Comparison of ENCODE assay signal across 36 cellular contexts in the genomic region with DNA sequence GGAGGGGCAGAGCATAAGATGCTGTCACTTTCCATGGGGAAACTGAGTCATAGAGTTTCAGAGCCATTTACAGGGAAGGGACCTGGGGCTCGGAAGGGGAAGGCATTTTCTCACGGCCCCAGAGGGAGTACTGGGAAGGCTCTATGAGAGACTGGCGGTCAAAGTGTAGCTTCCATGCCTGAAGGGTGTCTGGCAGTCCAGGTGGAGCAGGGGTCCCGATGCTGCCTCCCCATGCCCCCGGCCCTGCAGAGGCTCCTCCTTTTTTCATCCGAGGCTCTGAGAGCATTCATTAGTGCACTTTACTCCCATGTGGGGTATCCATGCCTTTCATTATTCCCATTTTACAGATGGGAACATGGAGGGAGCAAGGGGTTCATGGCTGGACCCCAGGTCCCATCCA.
"Had no signal": no experiment of that assay in that cellular context is flagged by ENCODE, and none has a peak within 500 bp of the region (broad histone marks: within the 10 kb centered on the region; RNA-seq: fewer than 3 reads in every experiment).

No MANE protein-coding gene starts in this region.

- H3K27ac Mint-ChIP-seq: activated B cell treated with CpG ODN at 0.5 μM for 24 hours; activated CD8-positive, alpha-beta T cell treated with anti-CD3 and anti-CD28 coated beads for 36 hours; activated naive CD4-positive, alpha-beta T cell treated with anti-CD3 and anti-CD28 coated beads for 36 hours; activated naive CD4-positive, alpha-beta T cell treated with anti-CD3 and anti-CD28 coated beads, Interleukin-2, amount 50 U/mL, for 24 hours; activated naive CD8-positive, alpha-beta T cell treated with anti-CD3 and anti-CD28 coated beads for 36 hours; activated naive CD8-positive, alpha-beta T cell treated with anti-CD3 and anti-CD28 coated beads, Interleukin-2, amount 50 U/mL, for 24 hours; activated T-helper 1 cell treated with anti-CD3 and anti-CD28 coated beads, Interleukin-12 subunit alpha, Interleukin-12 subunit beta, Interleukin-2, Interleukin-4 antibody, amounts not matched to agents 30 ng/mL and 10 ng/mL and 1 ng/mL, durations not matched to agents 14 hours and 24 hours and 36 hours; activated T-helper 2 cell treated with anti-CD3 and anti-CD28 coated beads, Interferon-gamma antibody, Interleukin-2, Interleukin-4, amounts not matched to agents 10 μg/mL and 5 μg/mL and 100 μg/mL, durations not matched to agents 14 hours and 24 hours and 36 hours; T-helper 17 cell; T-helper 2 cell treated with Interferon-gamma antibody and Interleukin-4, amounts not matched to agents 5 μg/mL and 100 μg/mL, for 36 hours had no signal

- H3K36me3 ChIP-seq: adrenal gland, ascending aorta, breast epithelium, cardiac muscle cell, esophagus muscularis mucosa, gastrocnemius medialis, WERI-Rb-1 had no signal

- DNase-seq: activated B cell treated with CpG ODN at 0.5 μM for 24 hours; activated CD4-positive, alpha-beta T cell treated with anti-CD3 and anti-CD28 coated beads for 48 hours; activated CD4-positive, alpha-beta T cell treated with anti-CD3 and anti-CD28 coated beads, Interleukin-2, amount 50 U/mL, for 1 hour; activated CD4-positive, alpha-beta T cell treated with anti-CD3 and anti-CD28 coated beads, Interleukin-2, amount 50 U/mL, for 48 hours; activated CD8-positive, alpha-beta memory T cell treated with anti-CD3 and anti-CD28 coated beads for 24 hours; activated CD8-positive, alpha-beta T cell treated with anti-CD3 and anti-CD28 coated beads for 36 hours; activated effector memory CD4-positive, alpha-beta T cell treated with anti-CD3 and anti-CD28 coated beads, Interleukin-2, amount 50 U/mL, for 16 hours; activated naive CD4-positive, alpha-beta T cell treated with anti-CD3 and anti-CD28 coated beads for 36 hours; activated naive CD8-positive, alpha-beta T cell treated with anti-CD3 and anti-CD28 coated beads for 36 hours; activated naive CD8-positive, alpha-beta T cell treated with anti-CD3 and anti-CD28 coated beads, Interleukin-2, amount 50 U/mL, for 24 hours; activated T-cell treated with anti-CD3 and anti-CD28 coated beads, Interleukin-2, amount 50 U/mL, for 1 hour; activated T-cell treated with anti-CD3 and anti-CD28 coated beads, Interleukin-2, amount 50 U/mL, for 48 hours; adrenal gland; amygdala; cortex of kidney; dermis blood vessel endothelial cell; effector CD4-positive, alpha-beta T cell; effector memory CD8-positive, alpha-beta T cell; erythroblast; foreskin keratinocyte; gastrocnemius medialis; T-helper 1 cell; T-helper 17 cell; T1000; WERI-Rb-1 had no signal

- H3K4me3 Mint-ChIP-seq: activated B cell treated with CpG ODN at 0.5 μM for 24 hours; activated CD8-positive, alpha-beta T cell treated with anti-CD3 and anti-CD28 coated beads for 36 hours; activated naive CD4-positive, alpha-beta T cell treated with anti-CD3 and anti-CD28 coated beads for 36 hours; activated naive CD4-positive, alpha-beta T cell treated with anti-CD3 and anti-CD28 coated beads, Interleukin-2, amount 50 U/mL, for 24 hours; activated naive CD8-positive, alpha-beta T cell treated with anti-CD3 and anti-CD28 coated beads for 36 hours; activated naive CD8-positive, alpha-beta T cell treated with anti-CD3 and anti-CD28 coated beads, Interleukin-2, amount 50 U/mL, for 24 hours; activated T-helper 1 cell treated with anti-CD3 and anti-CD28 coated beads, Interleukin-12 subunit alpha, Interleukin-12 subunit beta, Interleukin-2, Interleukin-4 antibody, amounts not matched to agents 30 ng/mL and 10 ng/mL and 1 ng/mL, durations not matched to agents 14 hours and 24 hours and 36 hours; brain; central memory CD8-positive, alpha-beta T cell; effector memory CD8-positive, alpha-beta T cell; T-helper 17 cell; T-helper 2 cell treated with Interferon-gamma antibody and Interleukin-4, amounts not matched to agents 5 μg/mL and 100 μg/mL, for 36 hours had no signal

- H3K27ac ChIP-seq: adrenal gland, ascending aorta, breast epithelium, cardiac muscle cell, esophagus muscularis mucosa, foreskin keratinocyte, gastrocnemius medialis, WERI-Rb-1 had no signal

- H3K27me3 Mint-ChIP-seq: activated naive CD8-positive, alpha-beta T cell treated with anti-CD3 and anti-CD28 coated beads for 36 hours had no signal

- H3K4me3 ChIP-seq: adrenal gland, ascending aorta, breast epithelium, cardiac muscle cell, esophagus muscularis mucosa, gastrocnemius medialis had no signal

- H3K9me3 Mint-ChIP-seq: activated B cell treated with CpG ODN at 0.5 μM for 24 hours; activated naive CD4-positive, alpha-beta T cell treated with anti-CD3 and anti-CD28 coated beads, Interleukin-2, amount 50 U/mL, for 24 hours; activated naive CD8-positive, alpha-beta T cell treated with anti-CD3 and anti-CD28 coated beads for 36 hours; activated naive CD8-positive, alpha-beta T cell treated with anti-CD3 and anti-CD28 coated beads, Interleukin-2, amount 50 U/mL, for 24 hours; activated T-helper 1 cell treated with anti-CD3 and anti-CD28 coated beads, Interleukin-12 subunit alpha, Interleukin-12 subunit beta, Interleukin-2, Interleukin-4 antibody, amounts not matched to agents 30 ng/mL and 10 ng/mL and 1 ng/mL, durations not matched to agents 14 hours and 24 hours and 36 hours; activated T-helper 2 cell treated with anti-CD3 and anti-CD28 coated beads, Interferon-gamma antibody, Interleukin-2, Interleukin-4, amounts not matched to agents 10 μg/mL and 5 μg/mL and 100 μg/mL, durations not matched to agents 14 hours and 24 hours and 36 hours; brain; central memory CD8-positive, alpha-beta T cell; effector memory CD8-positive, alpha-beta T cell; T-helper 2 cell treated with Interferon-gamma antibody and Interleukin-4, amounts not matched to agents 5 μg/mL and 100 μg/mL, for 36 hours had no signal

- H3K36me3 Mint-ChIP-seq: activated naive CD4-positive, alpha-beta T cell treated with anti-CD3 and anti-CD28 coated beads, Interleukin-2, amount 50 U/mL, for 24 hours; activated naive CD8-positive, alpha-beta T cell treated with anti-CD3 and anti-CD28 coated beads for 36 hours; brain had no signal

- H3K27me3 ChIP-seq: adrenal gland, ascending aorta, breast epithelium, cardiac muscle cell had no signal

- H3K9me3 ChIP-seq: adrenal gland, ascending aorta, breast epithelium, esophagus muscularis mucosa, gastrocnemius medialis had no signal

- H3K4me1 ChIP-seq: adrenal gland, ascending aorta, breast epithelium, foreskin keratinocyte, gastrocnemius medialis had no signal

- H3K4me1 Mint-ChIP-seq: activated B cell treated with CpG ODN at 0.5 μM for 24 hours; activated naive CD4-positive, alpha-beta T cell treated with anti-CD3 and anti-CD28 coated beads, Interleukin-2, amount 50 U/mL, for 24 hours; activated naive CD8-positive, alpha-beta T cell treated with anti-CD3 and anti-CD28 coated beads for 36 hours; activated naive CD8-positive, alpha-beta T cell treated with anti-CD3 and anti-CD28 coated beads, Interleukin-2, amount 50 U/mL, for 24 hours; central memory CD8-positive, alpha-beta T cell; T-helper 17 cell had no signal

- ATAC-seq: activated CD4-positive, CD25-positive, alpha-beta regulatory T cell treated with anti-CD3 and anti-CD28 coated beads, Interleukin-2, amount 50 U/mL, for 24 hours; activated CD8-positive, alpha-beta T cell treated with anti-CD3 and anti-CD28 coated beads for 36 hours; activated naive CD8-positive, alpha-beta T cell treated with anti-CD3 and anti-CD28 coated beads, Interleukin-2, amount 50 U/mL, for 24 hours; effector memory CD8-positive, alpha-beta T cell; foreskin keratinocyte; gastrocnemius medialis; T-helper 17 cell had no signal
